Comparison of ENCODE assay signal across 1 cellular context in genomic region chr9:81537964-81538363, GRCh38.
TF ChIP-seq lines count a peak whose summit lies in the region.

No MANE protein-coding gene starts in this region.

TF ChIP-seq in A549, 52 proteins besides CTCF, POLR2A, EP300 and RAD21 (continued from another document):
- TF ChIP-seq ZNF302 (CRISPR knock-in tag; IDR thresholded peaks at IDR 0.05) (no peak), CHD2 (IDR thresholded peaks at IDR 0.05; ENCODE audit: low read length, partially characterized antibody) (no peak), NFE2L2 (conservative IDR thresholded peaks at IDR 0.05; ENCODE audit: low read length) (no peak), EHF (CRISPR knock-in tag; IDR thresholded peaks at IDR 0.05) (no peak), TP53 (CRISPR knock-in tag; IDR thresholded peaks at IDR 0.05) (no peak), SREBF2 (IDR thresholded peaks at IDR 0.05) (no peak), HDAC2 (IDR thresholded peaks at IDR 0.05) (no peak), MAFK (IDR thresholded peaks at IDR 0.05; ENCODE audit: partially characterized antibody) (no peak), GATA3 (IDR thresholded peaks at IDR 0.05; ENCODE audit: borderline replicate concordance) (no peak), CBX8 (IDR thresholded peaks at IDR 0.05) (no peak), ESRRA (IDR thresholded peaks at IDR 0.05; ENCODE audit: borderline replicate concordance, low read length) (no peak), NR3C1 (IDR thresholded peaks at IDR 0.05) (no peak), CHD4 (IDR thresholded peaks at IDR 0.05; ENCODE audit: borderline replicate concordance) (no peak), JUNB (IDR thresholded peaks at IDR 0.05) (no peak)
- TF ChIP-seq, protein P1, sequence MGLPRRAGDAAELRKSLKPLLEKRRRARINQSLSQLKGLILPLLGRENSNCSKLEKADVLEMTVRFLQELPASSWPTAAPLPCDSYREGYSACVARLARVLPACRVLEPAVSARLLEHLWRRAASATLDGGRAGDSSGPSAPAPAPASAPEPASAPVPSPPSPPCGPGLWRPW (IDR thresholded peaks at IDR 0.05), result no peak
- TF ChIP-seq, protein P2, sequence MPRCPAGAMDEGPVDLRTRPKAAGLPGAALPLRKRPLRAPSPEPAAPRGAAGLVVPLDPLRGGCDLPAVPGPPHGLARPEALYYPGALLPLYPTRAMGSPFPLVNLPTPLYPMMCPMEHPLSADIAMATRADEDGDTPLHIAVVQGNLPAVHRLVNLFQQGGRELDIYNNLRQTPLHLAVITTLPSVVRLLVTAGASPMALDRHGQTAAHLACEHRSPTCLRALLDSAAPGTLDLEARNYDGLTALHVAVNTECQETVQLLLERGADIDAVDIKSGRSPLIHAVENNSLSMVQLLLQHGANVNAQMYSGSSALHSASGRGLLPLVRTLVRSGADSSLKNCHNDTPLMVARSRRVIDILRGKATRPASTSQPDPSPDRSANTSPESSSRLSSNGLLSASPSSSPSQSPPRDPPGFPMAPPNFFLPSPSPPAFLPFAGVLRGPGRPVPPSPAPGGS (IDR thresholded peaks at IDR 0.05), result no peak
